In the genomic region with DNA sequence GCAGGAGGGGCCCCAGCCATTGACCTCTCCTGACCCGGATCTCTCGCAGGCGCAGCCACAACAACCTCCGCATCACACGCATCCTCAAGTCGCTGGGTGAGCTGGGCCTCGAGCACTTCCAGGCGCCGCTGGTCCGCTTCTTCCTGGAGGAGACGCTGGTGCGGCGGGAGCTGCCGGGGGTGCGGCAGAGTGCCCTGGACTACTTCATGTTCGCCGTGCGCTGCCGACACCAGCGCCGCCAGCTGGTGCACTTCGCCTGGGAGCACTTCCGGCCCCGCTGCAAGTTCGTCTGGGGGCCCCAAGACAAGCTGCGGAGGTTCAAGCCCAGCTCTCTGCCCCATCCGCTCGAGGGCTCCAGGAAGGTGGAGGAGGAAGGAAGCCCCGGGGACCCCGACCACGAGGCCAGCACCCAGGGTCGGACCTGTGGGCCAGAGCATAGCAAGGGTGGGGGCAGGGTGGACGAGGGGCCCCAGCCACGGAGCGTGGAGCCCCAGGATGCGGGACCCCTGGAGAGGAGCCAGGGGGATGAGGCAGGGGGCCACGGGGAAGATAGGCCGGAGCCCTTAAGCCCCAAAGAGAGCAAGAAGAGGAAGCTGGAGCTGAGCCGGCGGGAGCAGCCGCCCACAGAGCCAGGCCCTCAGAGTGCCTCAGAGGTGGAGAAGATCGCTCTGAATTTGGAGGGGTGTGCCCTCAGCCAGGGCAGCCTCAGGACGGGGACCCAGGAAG, we compare ENCODE assay signal across 31 cellular contexts. TPM values are rescaled to one million over a fixed set of nuclear protein-coding genes. Genes with fewer than 3 reads are reported as not detected.
"Had no signal": no experiment of that assay in that cellular context is flagged by ENCODE, and none has a peak within 500 bp of the region (broad histone marks: within the 10 kb centered on the region; RNA-seq: fewer than 3 reads in every experiment).

No MANE protein-coding gene starts in this region.

- H3K27ac ChIP-seq: breast epithelium, esophagus muscularis mucosa, foreskin keratinocyte, heart left ventricle, neural progenitor cell, spleen had no signal

- H3K36me3 ChIP-seq: neural progenitor cell had no signal

- ATAC-seq: foreskin keratinocyte, heart left ventricle, left colon, right cardiac atrium had no signal

- H2AFZ ChIP-seq: neural progenitor cell had no signal

- H3K9ac ChIP-seq: neural progenitor cell had no signal

- H3K27ac Mint-ChIP-seq: activated CD4-positive, alpha-beta memory T cell treated with anti-CD3 and anti-CD28 coated beads for 36 hours; activated CD4-positive, alpha-beta T cell treated with anti-CD3 and anti-CD28 coated beads, Interleukin-2, amount 10 ng/mL, durations not matched to agents 24 days and 14 days; activated naive CD4-positive, alpha-beta T cell treated with anti-CD3 and anti-CD28 coated beads, Interleukin-2, amount 10 ng/mL, durations not matched to agents 7 days and 5 days; activated T-helper 1 cell treated with anti-CD3 and anti-CD28 coated beads, Interleukin-12 subunit alpha, Interleukin-12 subunit beta, Interleukin-2, Interleukin-4 antibody, amounts not matched to agents 30 ng/mL and 10 ng/mL and 1 ng/mL, durations not matched to agents 14 hours and 24 hours and 36 hours; immature natural killer cell; neural progenitor cell had no signal

- H3K9me3 Mint-ChIP-seq: activated CD4-positive, alpha-beta memory T cell treated with anti-CD3 and anti-CD28 coated beads for 36 hours; activated CD4-positive, alpha-beta T cell treated with anti-CD3 and anti-CD28 coated beads, Interleukin-2, amount 10 ng/mL, durations not matched to agents 24 days and 14 days; activated naive CD4-positive, alpha-beta T cell treated with anti-CD3 and anti-CD28 coated beads, Interleukin-2, amount 10 ng/mL, durations not matched to agents 7 days and 5 days; activated T-helper 1 cell treated with anti-CD3 and anti-CD28 coated beads, Interleukin-12 subunit alpha, Interleukin-12 subunit beta, Interleukin-2, Interleukin-4 antibody, amounts not matched to agents 30 ng/mL and 10 ng/mL and 1 ng/mL, durations not matched to agents 14 hours and 24 hours and 36 hours; immature natural killer cell; naive B cell; neural progenitor cell had no signal

- H3K9me3 ChIP-seq: breast epithelium, esophagus muscularis mucosa, heart left ventricle, spleen, tibial nerve had no signal

- DNase-seq: activated CD4-positive, alpha-beta memory T cell treated with anti-CD3 and anti-CD28 coated beads for 36 hours; activated CD4-positive, alpha-beta T cell treated with anti-CD3 and anti-CD28 coated beads, Interleukin-2, amount 10 ng/mL, durations not matched to agents 24 days and 14 days; activated CD4-positive, CD25-positive, alpha-beta regulatory T cell treated with anti-CD3 and anti-CD28 coated beads, Interleukin-2, amount 50 U/mL, for 72 hours; activated CD8-positive, alpha-beta memory T cell treated with anti-CD3 and anti-CD28 coated beads, Interleukin-2, amount 50 U/mL, for 4 hours; activated effector memory CD4-positive, alpha-beta T cell treated with anti-CD3 and anti-CD28 coated beads, Interleukin-2, amount 50 U/mL, for 16 hours; activated naive CD4-positive, alpha-beta T cell treated with anti-CD3 and anti-CD28 coated beads, Interleukin-2, amount 10 ng/mL, durations not matched to agents 7 days and 5 days; activated T-cell treated with anti-CD3 and anti-CD28 coated beads, Interleukin-2, amount 50 U/mL, for 1 hour; amniotic stem cell; central memory CD4-positive, alpha-beta T cell; dermis blood vessel endothelial cell; effector CD4-positive, alpha-beta T cell; foreskin keratinocyte; heart left ventricle; hypothalamus; immature natural killer cell; kidney; left colon; mammary epithelial cell; naive B cell; posterior cingulate gyrus; right cardiac atrium; spleen; stimulated activated naive CD4-positive, alpha-beta T cell treated with Interleukin-2 at 50 U/mL for 16 hours; T-helper 9 cell had no signal

- FAIRE-seq: kidney, urothelium cell line had no signal

- H3K4me2 ChIP-seq: neural progenitor cell had no signal

- H3K4me3 Mint-ChIP-seq: activated CD4-positive, alpha-beta memory T cell treated with anti-CD3 and anti-CD28 coated beads for 36 hours; activated CD4-positive, alpha-beta T cell treated with anti-CD3 and anti-CD28 coated beads, Interleukin-2, amount 10 ng/mL, durations not matched to agents 24 days and 14 days; activated naive CD4-positive, alpha-beta T cell treated with anti-CD3 and anti-CD28 coated beads, Interleukin-2, amount 10 ng/mL, durations not matched to agents 7 days and 5 days; activated T-helper 1 cell treated with anti-CD3 and anti-CD28 coated beads, Interleukin-12 subunit alpha, Interleukin-12 subunit beta, Interleukin-2, Interleukin-4 antibody, amounts not matched to agents 30 ng/mL and 10 ng/mL and 1 ng/mL, durations not matched to agents 14 hours and 24 hours and 36 hours; immature natural killer cell; neural progenitor cell had no signal

- H3K4me3 ChIP-seq: breast epithelium, esophagus muscularis mucosa, heart left ventricle, neural progenitor cell, spleen, tibial nerve had no signal

RNA-seq across cellular contexts. Expression of gene COL9A3, which starts 4.5 kb away (rescaled TPM):
- total RNA-seq: activated CD4-positive, alpha-beta memory T cell treated with anti-CD3 and anti-CD28 coated beads for 36 hours; activated CD4-positive, alpha-beta T cell treated with anti-CD3 and anti-CD28 coated beads, Interleukin-2, amount 10 ng/mL, durations not matched to agents 24 days and 14 days; activated CD8-positive, alpha-beta memory T cell treated with anti-CD3 and anti-CD28 coated beads for 36 hours; activated T-helper 1 cell treated with anti-CD3 and anti-CD28 coated beads, Interleukin-12 subunit alpha, Interleukin-12 subunit beta, Interleukin-2, Interleukin-4 antibody, amounts not matched to agents 30 ng/mL and 10 ng/mL and 1 ng/mL, durations not matched to agents 14 hours and 24 hours and 36 hours had no signal
